Comparison of ENCODE assay signal across 1 cellular context in the genomic region with DNA sequence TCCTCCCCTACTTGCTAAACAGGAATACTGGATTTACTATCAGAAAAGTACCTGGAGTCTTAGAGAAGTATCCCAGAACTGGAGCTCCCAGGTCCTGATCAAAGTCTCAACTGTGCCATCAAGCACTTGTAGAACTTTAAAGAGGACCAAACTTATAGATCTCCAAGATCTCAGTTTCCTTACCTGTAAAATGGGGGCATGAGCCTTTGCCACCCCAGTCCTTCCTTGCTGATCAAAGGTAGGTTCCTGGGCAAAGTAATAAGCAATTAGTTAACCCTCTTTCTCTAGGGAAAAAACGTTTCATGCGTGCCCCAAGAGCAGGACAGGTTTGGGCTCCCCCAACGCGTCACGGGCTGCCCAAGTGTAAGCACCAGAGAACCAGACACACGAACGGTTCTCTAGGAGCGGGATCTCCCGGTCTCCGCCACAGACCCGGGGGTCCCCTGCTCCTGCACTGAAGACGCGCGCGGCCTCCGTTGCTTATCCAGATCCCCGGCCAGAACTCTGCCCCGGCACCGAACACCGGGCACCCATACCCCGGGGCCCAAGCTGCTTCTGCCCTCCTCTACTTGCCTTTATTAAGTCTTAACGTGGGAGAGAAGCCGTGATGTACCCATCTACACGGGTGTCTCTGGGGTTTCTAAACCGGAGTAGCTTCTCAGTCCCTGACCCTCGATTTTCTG.
TF ChIP-seq lines count a peak whose summit lies in the region.

No MANE protein-coding gene starts in this region.

TF ChIP-seq in SK-N-SH treated with all-trans-retinoic acid at 6 μM for 48 hours, 23 proteins besides CTCF, POLR2A, EP300 and RAD21 (continued from another document):
- TF ChIP-seq, protein P1, sequence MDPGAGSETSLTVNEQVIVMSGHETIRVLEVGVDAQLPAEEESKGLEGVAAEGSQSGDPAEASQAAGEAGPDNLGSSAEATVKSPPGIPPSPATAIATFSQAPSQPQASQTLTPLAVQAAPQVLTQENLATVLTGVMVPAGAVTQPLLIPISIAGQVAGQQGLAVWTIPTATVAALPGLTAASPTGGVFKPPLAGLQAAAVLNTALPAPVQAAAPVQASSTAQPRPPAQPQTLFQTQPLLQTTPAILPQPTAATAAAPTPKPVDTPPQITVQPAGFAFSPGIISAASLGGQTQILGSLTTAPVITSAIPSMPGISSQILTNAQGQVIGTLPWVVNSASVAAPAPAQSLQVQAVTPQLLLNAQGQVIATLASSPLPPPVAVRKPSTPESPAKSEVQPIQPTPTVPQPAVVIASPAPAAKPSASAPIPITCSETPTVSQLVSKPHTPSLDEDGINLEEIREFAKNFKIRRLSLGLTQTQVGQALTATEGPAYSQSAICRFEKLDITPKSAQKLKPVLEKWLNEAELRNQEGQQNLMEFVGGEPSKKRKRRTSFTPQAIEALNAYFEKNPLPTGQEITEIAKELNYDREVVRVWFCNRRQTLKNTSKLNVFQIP (CRISPR knock-in tag; IDR thresholded peaks at IDR 0.05; ENCODE audit: borderline replicate concordance, low read depth): no peak
- no peak for TF ChIP-seq ZC3H10 (CRISPR knock-in tag; IDR thresholded peaks at IDR 0.05)
- no peak for TF ChIP-seq TOX (CRISPR knock-in tag; IDR thresholded peaks at IDR 0.05; ENCODE audit: borderline replicate concordance)
- TF ChIP-seq ZNF8 (CRISPR knock-in tag; IDR thresholded peaks at IDR 0.05): no peak
